ENCODE assay signal across 9 cellular contexts in genomic region chr3:66253790-66254620, GRCh38. TPM values are rescaled to one million over a fixed set of nuclear protein-coding genes. Genes with fewer than 3 reads are reported as not detected.
A peak's percentile ranks its signal among the peaks of the same experiment; 100 is the strongest.
DNase-seq lines count a peak whose midpoint lies in the region; ATAC-seq and TF ChIP-seq lines count a peak whose summit lies in the region.
"Had no signal": no experiment of that assay in that cellular context is flagged by ENCODE, and none has a peak within 500 bp of the region (broad histone marks: within the 10 kb centered on the region; RNA-seq: fewer than 3 reads in every experiment).

No MANE protein-coding gene starts in this region.

- DNase-seq in CD4-positive, alpha-beta T cell, result no peak
- DNase-seq in immature natural killer cell (peak; percentile 22 to 45 (median 26)), type B pancreatic cell (ENCODE audit: extremely low spot score, unreplicated experiment) (no peak)

- no peak overlapping the region for H3K27ac Mint-ChIP-seq in CD4-positive, alpha-beta T cell
- no peak overlapping the region for H3K27ac Mint-ChIP-seq in immature natural killer cell
- no peak overlapping the region for H3K27ac Mint-ChIP-seq in type B pancreatic cell
- H3K27ac Mint-ChIP-seq: memory B cell had no signal

- H3K4me3 ChIP-seq in HEK293 (ENCODE audit: low read depth, low read length), result no peak overlapping the region
- no peak overlapping the region for H3K4me3 ChIP-seq in WI38 (ENCODE audit: low read depth, low read length)

- H3K36me3 ChIP-seq in HEK293 (ENCODE audit: control insufficient read depth in 2 of 2, insufficient read depth in 1 of 2, low read length in 2 of 2), result peaks cover 0 to 4% of the 10 kb centered on the region in 2 experiments; a peak in 1 of 3 replicates

- H3K36me3 Mint-ChIP-seq in CD4-positive, alpha-beta T cell (ENCODE audit: low read depth), result peaks cover 64% of the 10 kb centered on the region
- peaks cover 5 to 15% (median 8%) of the 10 kb centered on the region in 3 donors for H3K36me3 Mint-ChIP-seq in immature natural killer cell
- H3K36me3 Mint-ChIP-seq in type B pancreatic cell, result peaks cover 5% of the 10 kb centered on the region

- intact Hi-C loops in CD4-positive, alpha-beta T cell (cut with DNase I, micrococcal nuclease), result loop anchor here (1.0 to 10.0 kb wide), 3 partner anchors 562 to 861 kb away; no protein-coding TSS in a partner anchor

- H3K4me1 ChIP-seq in HEK293 (ENCODE audit: control insufficient read depth, insufficient read depth, low read length), result no peaks in the 10 kb centered on the region

- H3K4me3 Mint-ChIP-seq in CD4-positive, alpha-beta T cell, result no peak overlapping the region
- H3K4me3 Mint-ChIP-seq in immature natural killer cell (no peak overlapping the region), type B pancreatic cell (no peak overlapping the region)
- H3K4me3 Mint-ChIP-seq: memory B cell had no signal

- POLR2A ChIA-PET in CD4-positive, alpha-beta T cell (lab: Charles Lee), result interaction anchor here (1.0 to 1.3 kb wide), 2 partner anchors 220 to 568 kb away, joined by 3 to 4 read pairs; no protein-coding TSS in a partner anchor
- POLR2A ChIA-PET in HEK293 (lab: Yijun Ruan, JAX), result no interaction called here

- H3K9me3 ChIP-seq in CD4-positive, alpha-beta T cell (ENCODE audit: control insufficient read depth, low read length), result no peaks in the 10 kb centered on the region
- H3K9me3 ChIP-seq in HEK293 (ENCODE audit: control insufficient read depth, insufficient read depth, low read depth, low read length), result no peaks in the 10 kb centered on the region

- no peak for ATAC-seq in CD4-positive, alpha-beta T cell (ENCODE audit: poor library complexity)
- ATAC-seq in HG02610 (IDR thresholded peaks at IDR 0.05; ENCODE audit: unreplicated experiment) (no peak), HG03571 (IDR thresholded peaks at IDR 0.05; ENCODE audit: unreplicated experiment) (no peak), HG02840 (IDR thresholded peaks at IDR 0.05; ENCODE audit: low FRiP score, unreplicated experiment) (no peak)

- H3K27me3 ChIP-seq in CD4-positive, alpha-beta T cell (ENCODE audit: control insufficient read depth, insufficient read depth, low read length), result no peaks in the 10 kb centered on the region

- no peak overlapping the region for H3K27ac ChIP-seq in CD4-positive, alpha-beta T cell (ENCODE audit: low read depth, low read length)
- no peak overlapping the region for H3K27ac ChIP-seq in HEK293 (ENCODE audit: extremely low read depth, low read depth, low read length)

- CTCF ChIA-PET in CD4-positive, alpha-beta T cell (lab: Charles Lee), result interaction anchor here (0.7 to 2.6 kb wide), 11 partner anchors 15 to 569 kb away, joined by 3 to 26 read pairs (median 5); no protein-coding TSS in a partner anchor
- CTCF ChIA-PET in HEK293 (lab: Yijun Ruan, JAX), result interaction anchor here (0.6 to 2.8 kb wide), 21 partner anchors 8 to 684 kb away, joined by 3 to 28 read pairs (median 3); no protein-coding TSS in a partner anchor

- H3K4me1 Mint-ChIP-seq in CD4-positive, alpha-beta T cell (ENCODE audit: low read depth), result peaks cover 5% of the 10 kb centered on the region
- H3K4me1 Mint-ChIP-seq in immature natural killer cell (peaks cover 0 to 2% of the 10 kb centered on the region in 2 donors), type B pancreatic cell (ENCODE audit: unreplicated experiment) (no peaks in the 10 kb centered on the region)

- no peaks in the 10 kb centered on the region for H3K9me3 Mint-ChIP-seq in CD4-positive, alpha-beta T cell
- H3K9me3 Mint-ChIP-seq in immature natural killer cell (no peaks in the 10 kb centered on the region), type B pancreatic cell (no peaks in the 10 kb centered on the region)
- H3K9me3 Mint-ChIP-seq: memory B cell had no signal

- TF ChIP-seq CTCF in CD4-positive, alpha-beta T cell (IDR thresholded peaks at IDR 0.05), result peak; percentile 93
- TF ChIP-seq CTCF in HEK293 (tag by site-specific recombination; IDR thresholded peaks at IDR 0.05) (peak; percentile 31; the same call in 1 of the 2 replicates), WI38 (IDR thresholded peaks at IDR 0.05; ENCODE audit: low read depth, low read length) (peak; percentile 37; the same call in 1 of the 2 replicates), type B pancreatic cell (conservative IDR thresholded peaks at IDR 0.05) (peak; percentile 91)

- no peaks in the 10 kb centered on the region for H3K27me3 Mint-ChIP-seq in CD4-positive, alpha-beta T cell
- peaks cover 0 to 1% (median 0%) of the 10 kb centered on the region in 3 donors for H3K27me3 Mint-ChIP-seq in immature natural killer cell (ENCODE audit: low read depth in 3 of 3)
- no peaks in the 10 kb centered on the region for H3K27me3 Mint-ChIP-seq in type B pancreatic cell
- H3K27me3 Mint-ChIP-seq: memory B cell had no signal

TF ChIP-seq in HEK293, 187 proteins besides CTCF, POLR2A, EP300 and RAD21:
- TF ChIP-seq ZNF174 (tag by site-specific recombination; IDR thresholded peaks at IDR 0.05), result no peak
- peak; percentile 74 for TF ChIP-seq ZNF654 (tag by site-specific recombination; IDR thresholded peaks at IDR 0.05; ENCODE audit: low read depth)
TF ChIP-seq in HEK293: peak in this region for 1.

RNA-seq across cellular contexts. Expression of gene SLC25A26, which starts 33.2 kb away (rescaled TPM):
- total RNA-seq in CD4-positive, alpha-beta T cell, result 10 to 100 TPM; 26.9 to 30.2 TPM
- 10 to 100 TPM; 27.1 to 52.3 (median 43.3) TPM for polyA plus RNA-seq in immature natural killer cell
- 12.4 and 13.4 TPM in 2 replicates for total RNA-seq in type B pancreatic cell (ENCODE audit: low replicate concordance)

Comparison
In these comparisons a context has a peak if more than half of its experiments do, and no peak if none do; other contexts are left out.
1. DNase-seq: peak in immature natural killer cell (3 of 3); none in CD4-positive, alpha-beta T cell (0 of 10) and type B pancreatic cell (single experiment).
2. CTCF ChIP-seq: peak in every context shown above with its lines; median percentile 93 in CD4-positive, alpha-beta T cell; 91 in type B pancreatic cell; 37 in WI38; 31 in HEK293.